In genomic region chr2:223768179-223768578, GRCh38 we compare ENCODE assay signal across 24 cellular contexts.
DNase-seq lines count a peak whose midpoint lies in the region; ATAC-seq and TF ChIP-seq lines count a peak whose summit lies in the region.
"Had no signal": no experiment of that assay in that cellular context is flagged by ENCODE, and none has a peak within 500 bp of the region (broad histone marks: within the 10 kb centered on the region; RNA-seq: fewer than 3 reads in every experiment).

No MANE protein-coding gene starts in this region.

- no peak for TF ChIP-seq POLR2A in NB4 (IDR thresholded peaks at IDR 0.05; ENCODE audit: extremely low read depth, insufficient read length)

- H3K9me3 Mint-ChIP-seq in activated CD4-positive, alpha-beta T cell treated with anti-CD3 and anti-CD28 coated beads, Interleukin-2, amount 10 ng/mL, durations not matched to agents 24 days and 14 days, result peaks cover 4% of the 10 kb centered on the region
- peaks cover 0 to 10% of the 10 kb centered on the region in 2 donors for H3K9me3 Mint-ChIP-seq in effector memory CD8-positive, alpha-beta T cell
- H3K9me3 Mint-ChIP-seq: T-helper 1 cell treated with Interleukin-12 subunit alpha and Interleukin-12 subunit beta and Interleukin-4 antibody, amounts not matched to agents 30 μg/mL and 1 μg/mL, for 36 hours had no signal

- H3K27me3 Mint-ChIP-seq in activated CD4-positive, alpha-beta T cell treated with anti-CD3 and anti-CD28 coated beads, Interleukin-2, amount 10 ng/mL, durations not matched to agents 24 days and 14 days, result no peaks in the 10 kb centered on the region
- no peaks in the 10 kb centered on the region for H3K27me3 Mint-ChIP-seq in effector memory CD8-positive, alpha-beta T cell
- H3K27me3 Mint-ChIP-seq: CD4-positive, CD25-positive, alpha-beta regulatory T cell had no signal

- peaks cover 7% of the 10 kb centered on the region for H3K4me1 Mint-ChIP-seq in activated CD4-positive, alpha-beta T cell treated with anti-CD3 and anti-CD28 coated beads, Interleukin-2, amount 10 ng/mL, durations not matched to agents 24 days and 14 days
- peaks cover 9% of the 10 kb centered on the region in 2 donors for H3K4me1 Mint-ChIP-seq in effector memory CD8-positive, alpha-beta T cell (ENCODE audit: low read depth in 2 of 2)

- intact Hi-C loops in activated CD4-positive, alpha-beta T cell treated with anti-CD3 and anti-CD28 coated beads, Interleukin-2, amount 10 ng/mL, durations not matched to agents 24 days and 14 days (cut with micrococcal nuclease), result no loop called here

- no peak overlapping the region for H3K4me3 ChIP-seq in NB4 (ENCODE audit: low read depth, low read length)
- H3K4me3 ChIP-seq: BLaER1, K562 had no signal

- H3K27ac Mint-ChIP-seq in activated CD4-positive, alpha-beta T cell treated with anti-CD3 and anti-CD28 coated beads, Interleukin-2, amount 10 ng/mL, durations not matched to agents 24 days and 14 days, result peak overlapping the region; percentile 26
- peak overlapping the region; percentile 1 to 5 for H3K27ac Mint-ChIP-seq in effector memory CD8-positive, alpha-beta T cell
- H3K27ac Mint-ChIP-seq: CD4-positive, CD25-positive, alpha-beta regulatory T cell; T-helper 1 cell treated with Interleukin-12 subunit alpha and Interleukin-12 subunit beta and Interleukin-4 antibody, amounts not matched to agents 30 μg/mL and 1 μg/mL, for 36 hours had no signal

- no peak overlapping the region for H3K4me3 Mint-ChIP-seq in activated CD4-positive, alpha-beta T cell treated with anti-CD3 and anti-CD28 coated beads, Interleukin-2, amount 10 ng/mL, durations not matched to agents 24 days and 14 days
- H3K4me3 Mint-ChIP-seq in effector memory CD8-positive, alpha-beta T cell, result no peak overlapping the region
- H3K4me3 Mint-ChIP-seq: CD4-positive, CD25-positive, alpha-beta regulatory T cell; T-helper 1 cell treated with Interleukin-12 subunit alpha and Interleukin-12 subunit beta and Interleukin-4 antibody, amounts not matched to agents 30 μg/mL and 1 μg/mL, for 36 hours had no signal

- no peak for TF ChIP-seq CTCF in NB4 (IDR thresholded peaks at IDR 0.05; ENCODE audit: low read depth, low read length)

- DNase-seq in activated CD4-positive, alpha-beta T cell treated with anti-CD3 and anti-CD28 coated beads, Interleukin-2, amount 10 ng/mL, durations not matched to agents 24 days and 14 days, result no peak
- no peak for DNase-seq in activated CD4-positive, alpha-beta T cell treated with anti-CD3 and anti-CD28 coated beads, Interleukin-2, amount 50 U/mL, for 4 hours
- peak; percentile 54 for DNase-seq in NB4 (ENCODE audit: low read depth)
- no peak for DNase-seq in effector memory CD8-positive, alpha-beta T cell
- no peak for DNase-seq in NCI-H69 (lab: John Stamatoyannopoulos, UW)
- no peak for DNase-seq in left lobe of liver (ENCODE audit: low spot score)
- DNase-seq: CD4-positive, CD25-positive, alpha-beta regulatory T cell; DMS53; H7; NCI-H1105; NCI-H1436 treated with DMSO at 0.1 percent for 48 hours; NCI-H187 treated with DMSO at 0.1 percent for 48 hours; NCI-H2171 treated with DMSO at 0.1 percent for 48 hours; NCI-H524; NCI-H82; NK-92 treated with Interleukin-12 subunit alpha and Interleukin-12 subunit beta, amount 100 ng/mL, for 24 hours; Right ventricle myocardium superior; RPMI8226; SW 1271 had no signal

- ATAC-seq in GM18907 (IDR thresholded peaks at IDR 0.05; ENCODE audit: unreplicated experiment), result peak; percentile 45
- ATAC-seq in effector memory CD8-positive, alpha-beta T cell (replicated peaks), result no peak
- ATAC-seq in HG03159 (IDR thresholded peaks at IDR 0.05; ENCODE audit: unreplicated experiment), result no peak
- no peak for ATAC-seq in left lobe of liver
- ATAC-seq: K562 had no signal

- H3K36me3 Mint-ChIP-seq in activated CD4-positive, alpha-beta T cell treated with anti-CD3 and anti-CD28 coated beads, Interleukin-2, amount 10 ng/mL, durations not matched to agents 24 days and 14 days (ENCODE audit: low read depth), result peaks cover 3% of the 10 kb centered on the region
- H3K36me3 Mint-ChIP-seq in effector memory CD8-positive, alpha-beta T cell (ENCODE audit: insufficient read depth), result peaks cover 5% of the 10 kb centered on the region
